Comparison of ENCODE assay signal across 10 cellular contexts in the genomic region with DNA sequence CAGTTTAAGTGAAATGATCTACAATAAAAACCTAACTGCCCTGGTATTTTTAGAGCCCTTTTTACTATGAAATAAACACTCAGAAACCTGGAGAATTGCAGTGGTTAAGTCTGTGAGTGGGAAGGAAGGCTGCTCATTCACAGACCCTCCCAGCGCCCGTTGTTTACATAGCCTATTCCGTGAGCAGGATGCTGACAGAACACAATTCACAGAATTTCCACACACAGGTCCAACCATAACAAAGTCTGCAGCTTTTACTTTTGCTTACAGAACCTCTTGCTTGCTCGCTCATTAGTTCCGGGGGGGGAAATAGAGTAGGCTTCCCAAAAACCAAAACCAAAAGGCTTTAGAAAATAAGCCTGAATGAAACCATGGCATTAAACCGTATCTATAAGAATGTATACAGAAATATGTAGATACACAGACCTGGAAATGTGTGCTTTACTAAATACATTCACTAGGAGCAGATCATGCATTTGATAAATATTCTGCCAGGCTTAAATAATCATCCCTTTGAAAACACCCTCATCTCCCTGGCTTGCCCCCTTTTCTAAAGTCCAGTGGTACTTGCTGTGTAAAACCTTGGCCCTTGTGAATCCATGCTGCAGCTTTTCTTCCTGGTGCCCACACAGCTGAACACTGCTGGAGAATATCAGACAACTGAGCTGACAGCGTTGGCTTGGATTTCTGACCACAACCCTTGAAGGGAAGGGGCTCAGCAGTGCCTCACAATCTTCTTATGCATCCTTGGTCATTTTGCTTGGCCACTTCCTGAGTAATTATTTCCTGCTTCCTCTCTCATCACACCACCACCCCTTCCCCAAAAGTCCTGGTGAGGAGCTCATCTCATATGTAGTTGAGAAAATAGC.
DNase-seq lines count a peak whose midpoint lies in the region; ATAC-seq and TF ChIP-seq lines count a peak whose summit lies in the region.
"Had no signal": no experiment of that assay in that cellular context is flagged by ENCODE, and none has a peak within 500 bp of the region (broad histone marks: within the 10 kb centered on the region; RNA-seq: fewer than 3 reads in every experiment).

No MANE protein-coding gene starts in this region.

- H3K9me3 ChIP-seq in right atrium auricular region = no peaks in the 10 kb centered on the region
- no peaks in the 10 kb centered on the region for H3K9me3 ChIP-seq in skeletal muscle tissue (ENCODE audit: control insufficient read depth in 3 of 3, low read length in 3 of 3)

- H3K27ac ChIP-seq in right atrium auricular region (peak overlapping the region; percentile 19 to 57), skeletal muscle tissue (ENCODE audit: low read depth, low read length) (peak overlapping the region; percentile 54)
- H3K27ac ChIP-seq: 22Rv1 had no signal

- H3K27me3 ChIP-seq in right atrium auricular region (no peaks in the 10 kb centered on the region), skeletal muscle tissue (ENCODE audit: control insufficient read depth in 3 of 3, insufficient read depth in 3 of 3, low read length in 3 of 3) (no peaks in the 10 kb centered on the region)

- H3K4me1 ChIP-seq in right atrium auricular region (peaks cover 0 to 21% of the 10 kb centered on the region in 2 donors), skeletal muscle tissue (ENCODE audit: control insufficient read depth in 3 of 3, insufficient read depth in 3 of 3, low read length in 3 of 3) (peaks cover 0 to 12% (median 3%) of the 10 kb centered on the region in 3 donors)

- peak overlapping the region; percentile 46 for H3K27ac Mint-ChIP-seq in activated T-helper 17 cell treated with anti-CD3 and anti-CD28 coated beads, Interleukin-2, amount 50 U/mL, for 72 hours

- H3K4me3 ChIP-seq in right atrium auricular region (peak overlapping the region in 1 of 2 donors; percentile 2), skeletal muscle tissue (ENCODE audit: low read length in 3 of 3) (peak overlapping the region in 1 of 3 donors; percentile 12)

- ATAC-seq in activated T-helper 17 cell treated with anti-CD3 and anti-CD28 coated beads, Interleukin-2, amount 50 U/mL, for 72 hours (replicated peaks) = peak; percentile 59
- ATAC-seq in GM21619 (IDR thresholded peaks at IDR 0.05; ENCODE audit: unreplicated experiment) (no peak), GM18517 (IDR thresholded peaks at IDR 0.05; ENCODE audit: unreplicated experiment) (no peak), GM18511 (IDR thresholded peaks at IDR 0.05; ENCODE audit: unreplicated experiment) (no peak)
- ATAC-seq: Panc1 had no signal

- no peaks in the 10 kb centered on the region for H3K36me3 ChIP-seq in right atrium auricular region
- no peaks in the 10 kb centered on the region for H3K36me3 ChIP-seq in skeletal muscle tissue (ENCODE audit: control insufficient read depth in 3 of 3, insufficient read depth in 3 of 3, low read length in 3 of 3)

- no peak for TF ChIP-seq CTCF in right atrium auricular region (IDR thresholded peaks at IDR 0.05)

- no peaks in the 10 kb centered on the region for H3K27me3 Mint-ChIP-seq in activated T-helper 17 cell treated with anti-CD3 and anti-CD28 coated beads, Interleukin-2, amount 50 U/mL, for 72 hours

- DNase-seq in DMS153 (lab: John Stamatoyannopoulos, UW) = peak; percentile 29
- no peak for DNase-seq in DMS153 treated with DMSO at 0.1 percent for 48 hours (lab: John Stamatoyannopoulos, UW; ENCODE audit: unreplicated experiment)
- peak; percentile 64 for DNase-seq in right atrium auricular region (ENCODE audit: low spot score)

- peaks cover 23% of the 10 kb centered on the region for H3K4me1 Mint-ChIP-seq in activated T-helper 17 cell treated with anti-CD3 and anti-CD28 coated beads, Interleukin-2, amount 50 U/mL, for 72 hours

- H3K4me3 Mint-ChIP-seq in activated T-helper 17 cell treated with anti-CD3 and anti-CD28 coated beads, Interleukin-2, amount 50 U/mL, for 72 hours = peak overlapping the region; percentile 53

- peaks cover 4% of the 10 kb centered on the region for H3K9me3 Mint-ChIP-seq in activated T-helper 17 cell treated with anti-CD3 and anti-CD28 coated beads, Interleukin-2, amount 50 U/mL, for 72 hours

- H3K36me3 Mint-ChIP-seq in activated T-helper 17 cell treated with anti-CD3 and anti-CD28 coated beads, Interleukin-2, amount 50 U/mL, for 72 hours (ENCODE audit: low read depth) = no peaks in the 10 kb centered on the region

- H3K9ac ChIP-seq in skeletal muscle tissue (ENCODE audit: low read depth in 1 of 3, low read length in 3 of 3) = no peak overlapping the region
